ENCODE assay signal across 9 cellular contexts in the genomic region with DNA sequence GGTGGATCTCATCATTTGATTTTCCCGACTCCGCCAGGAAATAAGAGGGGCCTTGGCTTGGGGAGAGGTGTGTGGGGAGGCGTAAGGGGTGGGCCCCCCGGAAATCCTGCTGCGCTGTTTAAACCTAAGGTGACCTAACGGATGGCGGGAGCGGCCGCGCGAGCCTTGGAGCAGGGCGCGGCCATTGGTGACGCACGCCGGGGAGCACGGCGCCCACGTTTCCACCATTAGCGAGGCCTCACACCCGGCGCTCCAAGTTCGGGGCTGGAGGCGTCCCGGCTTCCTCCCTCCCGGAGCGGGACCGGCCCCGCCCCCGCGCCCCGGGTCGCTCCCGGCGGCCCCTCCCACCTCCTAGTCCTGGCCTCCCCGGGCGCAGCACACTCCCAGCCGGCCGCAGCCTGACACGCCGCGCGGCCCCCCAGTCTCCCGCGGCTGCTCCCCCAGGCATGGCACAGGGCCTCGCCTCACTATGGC. TPM values are rescaled to one million over a fixed set of nuclear protein-coding genes. Genes with fewer than 3 reads are reported as not detected.
A peak's percentile ranks its signal among the peaks of the same experiment; 100 is the strongest.
DNase-seq lines count a peak whose midpoint lies in the region; ATAC-seq, FAIRE-seq and TF ChIP-seq lines count a peak whose summit lies in the region.
"Had no signal": no experiment of that assay in that cellular context is flagged by ENCODE, and none has a peak within 500 bp of the region (broad histone marks: within the 10 kb centered on the region; RNA-seq: fewer than 3 reads in every experiment).

Gene SMS (plus strand): TSS at position 354 of the 474 bp plus-strand sequence. CDS start 116 bp downstream, at position 470.

- H3K27ac ChIP-seq in VCaP: peak within 1 kb of the TSS; percentile 80
- H3K27ac ChIP-seq in spleen: peak within 1 kb of the TSS; percentile 15 to 85 (median 74)

- H3K4me1 ChIP-seq in spleen: peaks cover 0 to 20% (median 11%) of the 10 kb centered on the region in 6 donors

- intact Hi-C loops in spleen (cut with DNase I; ENCODE audit: low total_unique reads): no loop called here

- peak; percentile 57 for ATAC-seq in HG02938 (IDR thresholded peaks at IDR 0.05; ENCODE audit: unreplicated experiment)

- H3K9me3 ChIP-seq in spleen: no peaks in the 10 kb centered on the region

- FAIRE-seq in bronchial epithelial cell (lab: Jason Lieb, UNC): no peak
- FAIRE-seq: A204.1 had no signal

- H3K27me3 ChIP-seq in bronchial epithelial cell (ENCODE audit: control insufficient read depth, insufficient read depth, low read length) (no peaks in the 10 kb centered on the region), spleen (replicated peaks in 1 of 7) (no peaks in the 10 kb centered on the region)

- peak; percentile 92 for DNase-seq in DMS 273 (lab: John Stamatoyannopoulos, UW; ENCODE audit: unreplicated experiment)
- no peak for DNase-seq in DMS 273 treated with DMSO at 0.1 percent for 48 hours (lab: John Stamatoyannopoulos, UW)
- peak; percentile 20 for DNase-seq in NCI-H2081 treated with DMSO at 0.1 percent for 48 hours (lab: John Stamatoyannopoulos, UW)
- DNase-seq in bronchial epithelial cell (ENCODE audit: low read depth): peak; percentile 58
- DNase-seq in iris pigment epithelial cell (ENCODE audit: low read depth): peak; percentile 75
- peak; percentile 89 for DNase-seq in spleen

- H3K4me3 ChIP-seq in bronchial epithelial cell (ENCODE audit: low read depth, low read length) (peak within 1 kb of the TSS; percentile 56), spleen (peak within 1 kb of the TSS; percentile 38 to 86 (median 58))

- TF ChIP-seq POLR2A in spleen (IDR thresholded peaks at IDR 0.05): no peak

- WGBS in spleen, 5 donors: 0 to 60% (median 1%) methylated on average over 9 to 46 of the region's 46 CpGs

- no peak for TF ChIP-seq CTCF in VCaP (conservative IDR thresholded peaks at IDR 0.05)
- no peak for TF ChIP-seq CTCF in bronchial epithelial cell (IDR thresholded peaks at IDR 0.05; ENCODE audit: insufficient read depth, low read length, severe bottlenecking)
- no peak for TF ChIP-seq CTCF in spleen (IDR thresholded peaks at IDR 0.05 in 8 of 11, conservative IDR thresholded peaks at IDR 0.05 in 3 of 11)

- H3K36me3 ChIP-seq in bronchial epithelial cell (ENCODE audit: control insufficient read depth, insufficient read depth, low read length) (no peaks in the 10 kb centered on the region), spleen (no peaks in the 10 kb centered on the region)

RNA-seq across cellular contexts. Expression of gene SMS, which starts in this region (rescaled TPM):
- total RNA-seq in bronchial epithelial cell: 200 and 252 TPM in 2 replicates
- 10 to 100 TPM; 36.4 to 49.1 (median 43.0) TPM for total RNA-seq in spleen
- 10 to 100 TPM; 30.6 to 56.7 (median 41.6) TPM for polyA plus RNA-seq in spleen
